In genomic region chr12:111950961-111951676, GRCh38 we compare ENCODE assay signal across 1 cellular context.
TF ChIP-seq lines count a peak whose summit lies in the region.

No MANE protein-coding gene starts in this region.

TF ChIP-seq in K562, 482 proteins besides CTCF, POLR2A, EP300 and RAD21 (continued from another document):
- TF ChIP-seq RBM25 (IDR thresholded peaks at IDR 0.05; ENCODE audit: low read depth, low read length, severe bottlenecking) = peak; percentile 58
